1 cellular context compared by ENCODE assay signal in the genomic region with DNA sequence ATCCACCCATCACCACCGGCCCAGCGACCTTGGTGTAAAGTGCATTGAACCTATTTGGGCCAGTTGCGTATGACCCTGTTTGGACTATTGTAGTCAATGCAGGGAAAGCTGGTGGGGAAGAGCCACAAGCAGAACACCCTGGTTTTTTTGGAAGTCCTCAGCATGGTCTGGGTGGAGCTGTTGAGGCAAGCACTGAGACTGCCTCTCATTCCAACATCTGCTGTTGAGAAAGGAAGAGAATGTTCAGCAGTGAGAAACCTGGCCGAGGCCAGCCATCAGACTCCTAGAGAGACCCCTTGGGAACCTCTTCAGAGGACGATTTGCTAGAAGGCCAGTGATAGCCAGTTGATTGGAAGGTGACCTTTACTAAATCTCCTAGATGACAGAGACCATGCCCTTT.
TF ChIP-seq lines count a peak whose summit lies in the region.

No MANE protein-coding gene starts in this region.

TF ChIP-seq in IMR-90, 13 proteins besides CTCF, POLR2A, EP300 and RAD21 (continued from another document):
- TF ChIP-seq BHLHE40 (IDR thresholded peaks at IDR 0.05; ENCODE audit: low read depth, low read length), result no peak
- TF ChIP-seq, protein P1, sequence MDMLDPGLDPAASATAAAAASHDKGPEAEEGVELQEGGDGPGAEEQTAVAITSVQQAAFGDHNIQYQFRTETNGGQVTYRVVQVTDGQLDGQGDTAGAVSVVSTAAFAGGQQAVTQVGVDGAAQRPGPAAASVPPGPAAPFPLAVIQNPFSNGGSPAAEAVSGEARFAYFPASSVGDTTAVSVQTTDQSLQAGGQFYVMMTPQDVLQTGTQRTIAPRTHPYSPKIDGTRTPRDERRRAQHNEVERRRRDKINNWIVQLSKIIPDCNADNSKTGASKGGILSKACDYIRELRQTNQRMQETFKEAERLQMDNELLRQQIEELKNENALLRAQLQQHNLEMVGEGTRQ (IDR thresholded peaks at IDR 0.05; ENCODE audit: low read depth, low read length), result no peak
- no peak for TF ChIP-seq RFX5 (IDR thresholded peaks at IDR 0.05; ENCODE audit: low read depth, low read length)
- TF ChIP-seq, protein P2, sequence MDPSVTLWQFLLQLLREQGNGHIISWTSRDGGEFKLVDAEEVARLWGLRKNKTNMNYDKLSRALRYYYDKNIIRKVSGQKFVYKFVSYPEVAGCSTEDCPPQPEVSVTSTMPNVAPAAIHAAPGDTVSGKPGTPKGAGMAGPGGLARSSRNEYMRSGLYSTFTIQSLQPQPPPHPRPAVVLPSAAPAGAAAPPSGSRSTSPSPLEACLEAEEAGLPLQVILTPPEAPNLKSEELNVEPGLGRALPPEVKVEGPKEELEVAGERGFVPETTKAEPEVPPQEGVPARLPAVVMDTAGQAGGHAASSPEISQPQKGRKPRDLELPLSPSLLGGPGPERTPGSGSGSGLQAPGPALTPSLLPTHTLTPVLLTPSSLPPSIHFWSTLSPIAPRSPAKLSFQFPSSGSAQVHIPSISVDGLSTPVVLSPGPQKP (IDR thresholded peaks at IDR 0.05; ENCODE audit: borderline replicate concordance, low read depth, low read length), result no peak
- no peak for TF ChIP-seq FOS (IDR thresholded peaks at IDR 0.05; ENCODE audit: low read depth, low read length)
